23 cellular contexts compared by ENCODE assay signal in genomic region chr1:185358957-185359356, GRCh38.
"Had no signal": no experiment of that assay in that cellular context is flagged by ENCODE, and none has a peak within 500 bp of the region (broad histone marks: within the 10 kb centered on the region; RNA-seq: fewer than 3 reads in every experiment).

No MANE protein-coding gene starts in this region.

- ATAC-seq: effector memory CD8-positive, alpha-beta T cell; gastroesophageal sphincter; left colon; pancreas; right lobe of liver had no signal

- H3K79me2 ChIP-seq: hepatocyte had no signal

- H3K4me1 Mint-ChIP-seq: nephron had no signal

- H2AFZ ChIP-seq: hepatocyte had no signal

- H3K4me1 ChIP-seq: gastroesophageal sphincter, heart left ventricle, left ventricle myocardium inferior, lower lobe of right lung, pancreas, right lobe of liver, stomach, tibial nerve, upper lobe of left lung, uterus had no signal

- H3K4me3 ChIP-seq: gastroesophageal sphincter, heart left ventricle, hepatocyte, left ventricle myocardium inferior, lower lobe of right lung, pancreas, right lobe of liver, stomach, tibial nerve, upper lobe of left lung, uterus had no signal

- H3K4me2 ChIP-seq: hepatocyte had no signal

- H3K4me3 Mint-ChIP-seq: effector memory CD8-positive, alpha-beta T cell; nephron had no signal

- DNase-seq: cortex of kidney; effector memory CD8-positive, alpha-beta T cell; foreskin fibroblast; left colon; left ventricle myocardium inferior; lower lobe of right lung; pancreas; right lobe of liver; small intestine; stimulated activated CD4-positive, alpha-beta T cell treated with anti-CD3 and anti-CD28 coated beads, Interleukin-15, amount 100 ng/mL, for 24 hours; stimulated activated CD4-positive, alpha-beta T cell treated with anti-CD3 and anti-CD28 coated beads, Interleukin-2, amount 100 ng/mL, for 48 hours; stimulated activated naive CD4-positive, alpha-beta T cell; stomach; uterus had no signal

- H3K27ac Mint-ChIP-seq: nephron had no signal

- FAIRE-seq: endometrium, islet of Langerhans, pancreas, small intestine had no signal

- H3K9me3 ChIP-seq: neutrophil, pancreas, right lobe of liver, uterus had no signal

- H3K36me3 ChIP-seq: gastroesophageal sphincter, heart left ventricle, left ventricle myocardium inferior, lower lobe of right lung, neutrophil, pancreas, right lobe of liver, stomach, tibial nerve, upper lobe of left lung, uterus had no signal

- H3K27me3 ChIP-seq: gastroesophageal sphincter, heart left ventricle, hepatocyte, neutrophil, pancreas, right lobe of liver, stomach, tibial nerve, upper lobe of left lung, uterus had no signal

- H3K27ac ChIP-seq: gastroesophageal sphincter, heart left ventricle, hepatocyte, left ventricle myocardium inferior, lower lobe of right lung, neutrophil, pancreas, right lobe of liver, stomach, tibial nerve, upper lobe of left lung, uterus had no signal
